Comparison of ENCODE assay signal across 16 cellular contexts in the genomic region with DNA sequence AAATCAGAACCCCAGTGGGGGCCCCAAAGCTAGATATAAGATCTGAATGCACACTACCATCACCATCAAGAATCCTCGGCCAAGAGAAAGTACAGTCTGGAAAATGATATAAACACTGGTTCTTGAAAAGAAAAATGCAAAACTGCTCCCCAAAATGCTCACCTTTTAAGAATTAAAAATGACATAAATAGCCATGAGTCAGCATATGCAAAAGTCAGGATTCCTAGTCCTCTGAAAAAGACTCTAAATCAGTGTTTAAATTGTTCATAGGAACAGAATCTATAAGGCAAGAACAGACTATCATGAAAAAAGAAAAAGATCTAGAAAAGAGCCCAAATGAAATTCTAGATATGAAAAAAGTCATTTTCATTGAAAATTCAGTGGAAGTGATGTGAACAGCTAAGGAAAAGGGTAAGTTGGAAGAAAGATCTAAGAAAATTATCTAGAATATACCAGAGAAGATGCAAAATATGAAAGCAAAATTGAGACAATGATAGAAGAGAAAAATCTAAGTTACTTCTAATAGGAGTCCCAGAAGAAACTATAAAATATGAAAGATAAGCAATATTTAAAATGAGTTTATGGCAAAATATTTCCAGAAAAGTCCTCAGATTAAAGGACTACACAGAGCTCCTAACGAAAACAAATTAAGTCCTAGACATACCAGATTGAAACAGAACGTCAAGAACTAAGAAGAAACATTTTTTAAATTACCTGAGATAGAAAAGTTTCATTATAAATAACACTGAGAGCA. TPM values are rescaled to one million over a fixed set of nuclear protein-coding genes. Genes with fewer than 3 reads are reported as not detected.
A peak's percentile ranks its signal among the peaks of the same experiment; 100 is the strongest.
DNase-seq lines count a peak whose midpoint lies in the region; ATAC-seq and TF ChIP-seq lines count a peak whose summit lies in the region.
"Had no signal": no experiment of that assay in that cellular context is flagged by ENCODE, and none has a peak within 500 bp of the region (broad histone marks: within the 10 kb centered on the region; RNA-seq: fewer than 3 reads in every experiment).

No MANE protein-coding gene starts in this region.

- H3K4me1 ChIP-seq in Karpas-422 (ENCODE audit: low read length) (no peaks in the 10 kb centered on the region), mucosa of descending colon (ENCODE audit: low read depth) (no peaks in the 10 kb centered on the region)

- no peak for ATAC-seq in natural killer cell treated with Interleukin-12 subunit alpha and Interleukin-12 subunit beta and Interleukin-15 and Interleukin-18, amount 100 ng/mL, for 72 hours
- no peak for ATAC-seq in mucosa of descending colon
- ATAC-seq in sciatic nerve: no peak
- ATAC-seq: GM12878 had no signal

- no peaks in the 10 kb centered on the region for H3K27me3 ChIP-seq in Karpas-422 (ENCODE audit: low read length)

- no peak for TF ChIP-seq CTCF in mucosa of descending colon (IDR thresholded peaks at IDR 0.05)

- 0 out of 2 replicates have a peak, but pooled peaks cover 7% of the 10 kb centered on the region for H4K20me1 ChIP-seq in Karpas-422 (ENCODE audit: insufficient read depth, low read depth, low read length)

- H2AFZ ChIP-seq in Karpas-422 (ENCODE audit: low read length): no peak overlapping the region

- no peaks in the 10 kb centered on the region for H3K27me3 Mint-ChIP-seq in activated CD4-positive, alpha-beta T cell treated with anti-CD3 and anti-CD28 coated beads, Interleukin-2, amount 10 ng/mL, durations not matched to agents 24 days and 14 days
- H3K27me3 Mint-ChIP-seq in activated naive CD8-positive, alpha-beta T cell: no peaks in the 10 kb centered on the region
- H3K27me3 Mint-ChIP-seq in natural killer cell treated with Interleukin-12 subunit alpha and Interleukin-12 subunit beta and Interleukin-15 and Interleukin-18, amount 100 ng/mL, for 72 hours: no peaks in the 10 kb centered on the region

- H3K36me3 ChIP-seq in Karpas-422 (ENCODE audit: insufficient read depth, low read length) (no peaks in the 10 kb centered on the region), mucosa of descending colon (ENCODE audit: low read depth) (no peaks in the 10 kb centered on the region)
- H3K36me3 ChIP-seq: thoracic aorta had no signal

- peak overlapping the region; percentile 67 for H3K27ac Mint-ChIP-seq in activated CD4-positive, alpha-beta T cell treated with anti-CD3 and anti-CD28 coated beads, Interleukin-2, amount 10 ng/mL, durations not matched to agents 24 days and 14 days
- peak overlapping the region; percentile 80 for H3K27ac Mint-ChIP-seq in activated naive CD8-positive, alpha-beta T cell
- H3K27ac Mint-ChIP-seq in natural killer cell treated with Interleukin-12 subunit alpha and Interleukin-12 subunit beta and Interleukin-15 and Interleukin-18, amount 100 ng/mL, for 72 hours: peak overlapping the region; percentile 50 to 79

- DNase-seq in activated CD4-positive, alpha-beta T cell treated with anti-CD3 and anti-CD28 coated beads, Interleukin-2, amount 10 ng/mL, durations not matched to agents 24 days and 14 days: no peak
- no peak for DNase-seq in activated CD4-positive, alpha-beta T cell treated with anti-CD3 and anti-CD28 coated beads, Interleukin-2, amount 50 U/mL, for 4 hours
- DNase-seq in Karpas-422: peak; percentile 48
- DNase-seq in natural killer cell treated with Interleukin-12 subunit alpha and Interleukin-12 subunit beta and Interleukin-15 and Interleukin-18, amount 100 ng/mL, for 72 hours (ENCODE audit: low spot score): no peak
- DNase-seq in mucosa of descending colon: no peak
- DNase-seq in sciatic nerve (ENCODE audit: low spot score): no peak
- DNase-seq in globus pallidus (ENCODE audit: low spot score): no peak
- DNase-seq: ACHN; activated CD4-positive, CD25-positive, alpha-beta regulatory T cell treated with anti-CD3 and anti-CD28 coated beads, Interleukin-2, amount 50 U/mL, for 72 hours; COR-L47; hypothalamus; NCI-H2029 treated with DMSO at 0.1 percent for 48 hours; NCI-H526 had no signal

- H3K4me3 Mint-ChIP-seq in activated CD4-positive, alpha-beta T cell treated with anti-CD3 and anti-CD28 coated beads, Interleukin-2, amount 10 ng/mL, durations not matched to agents 24 days and 14 days: no peak overlapping the region
- H3K4me3 Mint-ChIP-seq in activated naive CD8-positive, alpha-beta T cell: no peak overlapping the region
- H3K4me3 Mint-ChIP-seq in natural killer cell treated with Interleukin-12 subunit alpha and Interleukin-12 subunit beta and Interleukin-15 and Interleukin-18, amount 100 ng/mL, for 72 hours: no peak overlapping the region

- intact Hi-C loops in activated CD4-positive, alpha-beta T cell treated with anti-CD3 and anti-CD28 coated beads, Interleukin-2, amount 10 ng/mL, durations not matched to agents 24 days and 14 days (cut with micrococcal nuclease): no loop called here
- intact Hi-C loops in mucosa of descending colon (cut with DNase I, micrococcal nuclease) (no loop called here), sciatic nerve (cut with DNase I) (no loop called here)

- no peak overlapping the region for H3K9ac ChIP-seq in Karpas-422 (ENCODE audit: low read length)

- H3K79me2 ChIP-seq in Karpas-422 (ENCODE audit: low read length): no peaks in the 10 kb centered on the region

- no peak overlapping the region for H3K4me2 ChIP-seq in Karpas-422 (ENCODE audit: low read depth, low read length, poor library complexity, severe bottlenecking)

- H3K4me1 Mint-ChIP-seq in activated CD4-positive, alpha-beta T cell treated with anti-CD3 and anti-CD28 coated beads, Interleukin-2, amount 10 ng/mL, durations not matched to agents 24 days and 14 days: peaks cover 34% of the 10 kb centered on the region
- peaks cover 63% of the 10 kb centered on the region for H3K4me1 Mint-ChIP-seq in activated naive CD8-positive, alpha-beta T cell (ENCODE audit: low read depth)
- H3K4me1 Mint-ChIP-seq in natural killer cell treated with Interleukin-12 subunit alpha and Interleukin-12 subunit beta and Interleukin-15 and Interleukin-18, amount 100 ng/mL, for 72 hours (ENCODE audit: low read depth in 2 of 2): peaks cover 56 to 59% of the 10 kb centered on the region in 2 donors

- no peaks in the 10 kb centered on the region for H3K9me3 Mint-ChIP-seq in activated CD4-positive, alpha-beta T cell treated with anti-CD3 and anti-CD28 coated beads, Interleukin-2, amount 10 ng/mL, durations not matched to agents 24 days and 14 days
- no peaks in the 10 kb centered on the region for H3K9me3 Mint-ChIP-seq in activated naive CD8-positive, alpha-beta T cell (ENCODE audit: low read depth)
- H3K9me3 Mint-ChIP-seq in natural killer cell treated with Interleukin-12 subunit alpha and Interleukin-12 subunit beta and Interleukin-15 and Interleukin-18, amount 100 ng/mL, for 72 hours: peaks cover 3% of the 10 kb centered on the region

- H3K9me2 ChIP-seq in Karpas-422 (replicated peaks; ENCODE audit: insufficient read depth, low read length): no peaks in the 10 kb centered on the region

- H3K36me3 Mint-ChIP-seq in activated CD4-positive, alpha-beta T cell treated with anti-CD3 and anti-CD28 coated beads, Interleukin-2, amount 10 ng/mL, durations not matched to agents 24 days and 14 days (ENCODE audit: low read depth): peaks cover 61% of the 10 kb centered on the region
- peaks cover 23% of the 10 kb centered on the region for H3K36me3 Mint-ChIP-seq in activated naive CD8-positive, alpha-beta T cell
- peaks cover 20% of the 10 kb centered on the region for H3K36me3 Mint-ChIP-seq in natural killer cell treated with Interleukin-12 subunit alpha and Interleukin-12 subunit beta and Interleukin-15 and Interleukin-18, amount 100 ng/mL, for 72 hours

- H3K4me3 ChIP-seq in Karpas-422 (ENCODE audit: low read length): no peak overlapping the region
- no peak overlapping the region for H3K4me3 ChIP-seq in mucosa of descending colon
- H3K4me3 ChIP-seq: GM12878, thoracic aorta had no signal

- H3K9me3 ChIP-seq in Karpas-422 (ENCODE audit: low read length): no peaks in the 10 kb centered on the region
- H3K9me3 ChIP-seq in mucosa of descending colon: no peaks in the 10 kb centered on the region
- H3K9me3 ChIP-seq: thoracic aorta had no signal

- no peak overlapping the region for H3K27ac ChIP-seq in Karpas-422 (ENCODE audit: low read length)
- H3K27ac ChIP-seq: thoracic aorta had no signal

RNA-seq across cellular contexts. Expression of a gene that starts 18.9 kb away (rescaled TPM):
- total RNA-seq in activated CD4-positive, alpha-beta T cell treated with anti-CD3 and anti-CD28 coated beads, Interleukin-2, amount 10 ng/mL, durations not matched to agents 24 days and 14 days: 862 and 873 TPM in 2 replicates
- 145 and 197 TPM in 2 replicates for total RNA-seq in Karpas-422 (2014; rRNA removed; shearing (Covaris generic); ENCODE audit: low replicate concordance)
- 1,000 to 10,000 TPM in 1 of 2 donors, 100 to 1,000 TPM in 1; 824 to 1,096 TPM for total RNA-seq in natural killer cell treated with Interleukin-12 subunit alpha and Interleukin-12 subunit beta and Interleukin-15 and Interleukin-18, amount 100 ng/mL, for 72 hours
- total RNA-seq in mucosa of descending colon (100 to 1,000 TPM; 345 to 441 (median 379) TPM), sciatic nerve (377 TPM)

RNA-seq across cellular contexts. Expression of a gene that starts 19.9 kb away (rescaled TPM):
- total RNA-seq in activated CD4-positive, alpha-beta T cell treated with anti-CD3 and anti-CD28 coated beads, Interleukin-2, amount 10 ng/mL, durations not matched to agents 24 days and 14 days: 307 and 313 TPM in 2 replicates
- total RNA-seq in Karpas-422 (2014; rRNA removed; shearing (Covaris generic); ENCODE audit: low replicate concordance): 111 and 168 TPM in 2 replicates
- total RNA-seq in natural killer cell treated with Interleukin-12 subunit alpha and Interleukin-12 subunit beta and Interleukin-15 and Interleukin-18, amount 100 ng/mL, for 72 hours: 100 to 1,000 TPM; 184 to 218 TPM
- 10 to 100 TPM; 61.3 to 93.8 (median 81.4) TPM for total RNA-seq in mucosa of descending colon
- total RNA-seq in sciatic nerve: 77.4 TPM

RNA-seq across cellular contexts. Expression of a gene that starts 29.7 kb away (rescaled TPM):
- 67.8 and 68.7 TPM in 2 replicates for total RNA-seq in activated CD4-positive, alpha-beta T cell treated with anti-CD3 and anti-CD28 coated beads, Interleukin-2, amount 10 ng/mL, durations not matched to agents 24 days and 14 days
- not detected in 2 replicates for total RNA-seq in Karpas-422 (2014; rRNA removed; shearing (Covaris generic); ENCODE audit: low replicate concordance)
- 10 to 100 TPM; 21.3 to 29.1 TPM for total RNA-seq in natural killer cell treated with Interleukin-12 subunit alpha and Interleukin-12 subunit beta and Interleukin-15 and Interleukin-18, amount 100 ng/mL, for 72 hours
- total RNA-seq in mucosa of descending colon: 10 to 100 TPM in 1 of 3 donors, 1 to 10 TPM in 2; 7.3 to 12.2 (median 8.4) TPM
- 3.8 TPM for total RNA-seq in sciatic nerve
